Comparison of ENCODE assay signal across 1 cellular context in genomic region chr6:121925024-121925423, GRCh38.
TF ChIP-seq lines count a peak whose summit lies in the region.

No MANE protein-coding gene starts in this region.

TF ChIP-seq in HepG2, 621 proteins besides CTCF, POLR2A, EP300 and RAD21:
- no peak for TF ChIP-seq ZNF3 (CRISPR knock-in tag; IDR thresholded peaks at IDR 0.05)
- TF ChIP-seq PHF5A (CRISPR knock-in tag; IDR thresholded peaks at IDR 0.05; ENCODE audit: low read depth, unreplicated experiment) = no peak
- no peak for TF ChIP-seq GTF3A (CRISPR knock-in tag; conservative IDR thresholded peaks at IDR 0.05)
- TF ChIP-seq ZFP1 (CRISPR knock-in tag; IDR thresholded peaks at IDR 0.05) = no peak
